ENCODE assay signal across 20 cellular contexts in genomic region chr2:64059270-64059669, GRCh38. TPM values are rescaled to one million over a fixed set of nuclear protein-coding genes. Genes with fewer than 3 reads are reported as not detected.
A peak's percentile ranks its signal among the peaks of the same experiment; 100 is the strongest.
DNase-seq lines count a peak whose midpoint lies in the region; ATAC-seq, FAIRE-seq and TF ChIP-seq lines count a peak whose summit lies in the region.
"Had no signal": no experiment of that assay in that cellular context is flagged by ENCODE, and none has a peak within 500 bp of the region (broad histone marks: within the 10 kb centered on the region; RNA-seq: fewer than 3 reads in every experiment).

No MANE protein-coding gene starts in this region.

- H3K27ac ChIP-seq in DOHH2 (ENCODE audit: low read depth, low read length) (peak overlapping the region; percentile 10; the same call in 1 of the 2 replicates), OCI-LY1 (ENCODE audit: low read depth, low read length, poor library complexity, severe bottlenecking) (peak overlapping the region; percentile 77), K562 (ENCODE audit: extremely low read depth, low read depth, low read length) (no peak overlapping the region), lower lobe of right lung (no peak overlapping the region)
- H3K27ac ChIP-seq: BLaER1, C4-2B had no signal

- H2AFZ ChIP-seq in OCI-LY1 (ENCODE audit: low read length) (peak overlapping the region; percentile 58; the same call in 1 of the 2 replicates), K562 (ENCODE audit: low read depth, low read length) (no peak overlapping the region)
- H2AFZ ChIP-seq: GM23338 had no signal

- H3K4me3 ChIP-seq in DOHH2 (ENCODE audit: low read length) (no peak overlapping the region), OCI-LY1 (ENCODE audit: low read depth, low read length, poor library complexity, severe bottlenecking) (no peak overlapping the region), K562 (no peak overlapping the region), lower lobe of right lung (no peak overlapping the region)
- H3K4me3 ChIP-seq: BLaER1, GM23338, HAP-1 had no signal

- H3F3A ChIP-seq in DOHH2 (ENCODE audit: control insufficient read depth, insufficient read depth) (peaks cover 21% of the 10 kb centered on the region), OCI-LY1 (ENCODE audit: insufficient read depth, low read length) (no peaks in the 10 kb centered on the region)

- in situ Hi-C loops in K562 (cut with MboI) = loop anchor here (10.0 kb wide), 2 partner anchors 266 to 426 kb away; no protein-coding TSS in a partner anchor

- TF ChIP-seq CTCF in DOHH2 (IDR thresholded peaks at IDR 0.05; ENCODE audit: low read depth, low read length, poor library complexity, severe bottlenecking) = no peak
- no peak for TF ChIP-seq CTCF in OCI-LY1 (IDR thresholded peaks at IDR 0.05; ENCODE audit: low read length)
- TF ChIP-seq CTCF in K562 (IDR thresholded peaks at IDR 0.05 in 2 of 3, conservative IDR thresholded peaks at IDR 0.05 in 1 of 3; ENCODE audit: insufficient read depth in 2 of 3, low read depth in 1 of 3, low read length in 3 of 3) = no peak
- no peak for TF ChIP-seq CTCF in lower lobe of right lung (IDR thresholded peaks at IDR 0.05)

- ATAC-seq in K562 (no peak), lower lobe of right lung (no peak)
- ATAC-seq: CD8-positive, alpha-beta T cell; GM23338 had no signal

- no peak for TF ChIP-seq EP300 in K562 (IDR thresholded peaks at IDR 0.05; ENCODE audit: low read length)

- POLR2A ChIA-PET in K562 (lab: Yijun Ruan, JAX) = interaction anchor here (0.7 to 0.8 kb wide), 2 partner anchors 9 to 242 kb away, joined by 3 read pairs; no protein-coding TSS in a partner anchor

- no TSS peak for BruUV-seq in K562 (replicated peaks; lab: Mats Ljungman, UMichigan)

- CTCF ChIA-PET in K562 (lab: Yijun Ruan, JAX; ENCODE audit: low intra/inter-chr PET ratio) = no interaction called here

- no peak for TF ChIP-seq POLR2A in K562 (conservative IDR thresholded peaks at IDR 0.05)

- H4K20me1 ChIP-seq in DOHH2 (ENCODE audit: control insufficient read depth, insufficient read depth, low read depth, low read length) (no peaks in the 10 kb centered on the region), OCI-LY1 (ENCODE audit: insufficient read depth, low read length) (no peaks in the 10 kb centered on the region), K562 (replicated peaks; ENCODE audit: control insufficient read depth, insufficient read depth, low read length) (no peaks in the 10 kb centered on the region)
- H4K20me1 ChIP-seq: BLaER1 had no signal

- H3K9ac ChIP-seq in OCI-LY1 (ENCODE audit: low read length) = no peak overlapping the region; the same call in 1 of the 2 replicates
- no peak overlapping the region for H3K9ac ChIP-seq in K562 (ENCODE audit: insufficient read depth in 1 of 2, low read depth in 2 of 2, low read length in 2 of 2)
- H3K9ac ChIP-seq: BLaER1 had no signal

- H3K4me1 ChIP-seq in DOHH2 (ENCODE audit: control insufficient read depth, low read length) = peaks cover 80% of the 10 kb centered on the region
- H3K4me1 ChIP-seq in OCI-LY1 (ENCODE audit: insufficient read depth, low read length, severe bottlenecking) = peaks cover 73% of the 10 kb centered on the region
- peaks cover 0 to 9% of the 10 kb centered on the region in 2 experiments; a peak in 3 of 5 replicates for H3K4me1 ChIP-seq in K562 (replicated peaks in 1 of 2; ENCODE audit: control insufficient read depth in 2 of 2, insufficient read depth in 2 of 2, low read length in 2 of 2)
- H3K4me1 ChIP-seq in lower lobe of right lung = peaks cover 16% of the 10 kb centered on the region
- H3K4me1 ChIP-seq: BLaER1 had no signal

- intact Hi-C loops in K562 (cut with micrococcal nuclease) (no loop called here), lower lobe of right lung (cut with DNase I) (no loop called here)

- H3K79me2 ChIP-seq in DOHH2 (ENCODE audit: control insufficient read depth, low read length) (peaks cover 17% of the 10 kb centered on the region), OCI-LY1 (ENCODE audit: insufficient read depth, low read length) (no peaks in the 10 kb centered on the region), K562 (ENCODE audit: control insufficient read depth, insufficient read depth, low read length) (no peaks in the 10 kb centered on the region)

- no peaks in the 10 kb centered on the region for H3K9me3 ChIP-seq in DOHH2 (ENCODE audit: control insufficient read depth, insufficient read depth, low read length)
- H3K9me3 ChIP-seq in OCI-LY1 (ENCODE audit: low read length) = no peaks in the 10 kb centered on the region
- no peaks in the 10 kb centered on the region for H3K9me3 ChIP-seq in K562 (replicated peaks; ENCODE audit: control insufficient read depth, insufficient read depth, low read depth, low read length)
- H3K9me3 ChIP-seq in lower lobe of right lung = no peaks in the 10 kb centered on the region
- H3K9me3 ChIP-seq: BLaER1, Caco-2, HAP-1 had no signal

- no peak for DNase-seq in K562 (ENCODE audit: extremely low read depth in 1 of 4, low spot score in 3 of 4)
- no peak for DNase-seq in dedifferentiated amniotic fluid mesenchymal stem cell (ENCODE audit: extremely low spot score)
- no peak for DNase-seq in DMS53 treated with DMSO at 0.1 percent for 48 hours (lab: John Stamatoyannopoulos, UW; ENCODE audit: unreplicated experiment)
- DNase-seq in lower lobe of right lung = no peak
- DNase-seq: Caco-2; CD4-positive, CD25-positive, alpha-beta regulatory T cell; CD8-positive, alpha-beta T cell; DMS153; DMS79; GF-D8; HFFc6 had no signal

- no peaks in the 10 kb centered on the region for H3K9me1 ChIP-seq in K562 (ENCODE audit: control insufficient read depth, insufficient read depth, low read length)

- TF ChIP-seq RAD21 in K562 (CRISPR knock-in tag; conservative IDR thresholded peaks at IDR 0.05 in 1 of 2, IDR thresholded peaks at IDR 0.05 in 1 of 2) = no peak

- FAIRE-seq in K562 (lab: Jason Lieb, UNC) = no peak
- FAIRE-seq: GM12891, GM18507, H54 had no signal

- H3K4me2 ChIP-seq in DOHH2 (ENCODE audit: low read length) = no peak overlapping the region
- H3K4me2 ChIP-seq in OCI-LY1 (ENCODE audit: low read length) = no peak overlapping the region
- H3K4me2 ChIP-seq in K562 (ENCODE audit: insufficient read depth, low read length) = no peak overlapping the region
- H3K4me2 ChIP-seq: BLaER1, GM23338 had no signal

- H3K27me3 ChIP-seq in DOHH2 (ENCODE audit: control insufficient read depth, low read length) = no peaks in the 10 kb centered on the region
- H3K27me3 ChIP-seq in OCI-LY1 (ENCODE audit: insufficient read depth, low read length) = no peaks in the 10 kb centered on the region
- H3K27me3 ChIP-seq in K562 (ENCODE audit: control insufficient read depth in 2 of 2, insufficient read depth in 2 of 2, low read length in 2 of 2) = no peaks in the 10 kb centered on the region; a peak in 1 of 5 replicates
- no peaks in the 10 kb centered on the region for H3K27me3 ChIP-seq in lower lobe of right lung (ENCODE audit: low read depth)
- H3K27me3 ChIP-seq: BLaER1 had no signal

- H3K9me2 ChIP-seq in DOHH2 (replicated peaks; ENCODE audit: control insufficient read depth, low read length) (no peaks in the 10 kb centered on the region), OCI-LY1 (ENCODE audit: low read depth, low read length) (no peaks in the 10 kb centered on the region)

- H3K36me3 ChIP-seq in DOHH2 (ENCODE audit: control insufficient read depth, low read length) = peaks cover 28% of the 10 kb centered on the region
- H3K36me3 ChIP-seq in OCI-LY1 (ENCODE audit: insufficient read depth, low read length) = no peaks in the 10 kb centered on the region
- no peaks in the 10 kb centered on the region for H3K36me3 ChIP-seq in K562 (ENCODE audit: control insufficient read depth, insufficient read depth, low read length)
- no peaks in the 10 kb centered on the region for H3K36me3 ChIP-seq in lower lobe of right lung
- H3K36me3 ChIP-seq: BLaER1, HAP-1 had no signal

TF ChIP-seq in K562, 482 proteins besides CTCF, POLR2A, EP300 and RAD21:
- TF ChIP-seq HMG20A (CRISPR knock-in tag; conservative IDR thresholded peaks at IDR 0.05) = no peak
- TF ChIP-seq MAFF (IDR thresholded peaks at IDR 0.05; ENCODE audit: low read length) = peak; percentile 60
- peak; percentile 63 for TF ChIP-seq MAFK (IDR thresholded peaks at IDR 0.05; ENCODE audit: low read length)
- TF ChIP-seq C11orf30 (IDR thresholded peaks at IDR 0.05; ENCODE audit: low read depth) = peak; percentile 84
- peak; percentile 91 for TF ChIP-seq ZNF316 (IDR thresholded peaks at IDR 0.05)
- peak; percentile 73 for TF ChIP-seq MAFG (tag; conservative IDR thresholded peaks at IDR 0.05)
- no peak for TF ChIP-seq XRCC5 (IDR thresholded peaks at IDR 0.05; ENCODE audit: low read depth, low read length)
- TF ChIP-seq BCL6 (CRISPR knock-in tag; IDR thresholded peaks at IDR 0.05) = no peak
TF ChIP-seq in K562: peak in this region for 5.

RNA-seq across cellular contexts. Expression of gene VPS54, which starts 40.0 kb away (rescaled TPM):
- total RNA-seq in K562 (2011; cell fraction: chromatin; rRNA removed; ENCODE audit: low replicate concordance) = 11.5 and 34.9 TPM in 2 replicates
- total RNA-seq in K562 (2011; cell fraction: nucleolus; rRNA removed) = 4.5 and 6.2 TPM in 2 replicates
- 10.6 and 14.9 TPM in 2 replicates for total RNA-seq in K562 (2011; cell fraction: nucleoplasm; rRNA removed)
- 11.9 and 12.3 TPM in 2 replicates for total RNA-seq in K562 (2014; rRNA removed)
- total RNA-seq in K562 (2014; rRNA removed; fragmentation: Illumina TruSeq; extraction: Trizol) = 23.2 and 27.2 TPM in 2 replicates
- total RNA-seq in K562 (2015; rRNA removed; fragmentation: Illumina TruSeq; extraction: Trizol) = 20.5 and 21.4 TPM in 2 replicates
- total RNA-seq in K562 (2021) = 11.1 and 13.1 TPM in 2 replicates
- polyA plus RNA-seq in K562 (2011; rRNA removed) = 19.0 and 20.8 TPM in 2 replicates
- polyA plus RNA-seq in K562 (2011; cell fraction: cytosol; rRNA removed) = 3.0 and 6.9 TPM in 2 replicates
- 9.3 and 17.6 TPM in 2 replicates for polyA plus RNA-seq in K562 (2011; cell fraction: nucleus; rRNA removed)
- polyA plus RNA-seq in K562 (2012) = 11.5 and 19.7 TPM in 2 replicates
- 13.8 and 15.6 TPM in 2 replicates for polyA plus RNA-seq in K562 (2014; fragmentation: Illumina TruSeq; extraction: Trizol)
- polyA plus RNA-seq in K562 (2014; fragmentation: Nextera tagmentation; extraction: Ambion mirVana) = 1 to 10 TPM; 4.9 to 6.1 TPM
- polyA plus RNA-seq in K562 (2014; rRNA removed) = 13.2 and 15.0 TPM in 2 replicates
- polyA minus RNA-seq in K562 (2011; rRNA and poly(A)+ RNA removed) = 29.0 and 41.4 TPM in 2 replicates
- 8.3 and 10.3 TPM in 2 replicates for polyA minus RNA-seq in K562 (2011; cell fraction: cytosol; rRNA and poly(A)+ RNA removed)
- 9.7 and 21.3 TPM in 2 replicates for polyA minus RNA-seq in K562 (2011; cell fraction: nucleus; rRNA and poly(A)+ RNA removed)
- total RNA-seq in lower lobe of right lung = 26.7 TPM

Comparison
In these comparisons a context has a peak if more than half of its experiments do, and no peak if none do; other contexts are left out.
1. H3K27ac ChIP-seq: peak in DOHH2 (single experiment) and OCI-LY1 (single experiment); none in K562 (single experiment) and lower lobe of right lung (single experiment).